In genomic region chr19:591099-591958, GRCh38 we compare ENCODE assay signal across 1 cellular context.
TF ChIP-seq lines count a peak whose summit lies in the region.

No MANE protein-coding gene starts in this region.

TF ChIP-seq in HepG2, 621 proteins besides CTCF, POLR2A, EP300 and RAD21 (continued from another document and continues in another):
- TF ChIP-seq THYN1 (CRISPR knock-in tag; IDR thresholded peaks at IDR 0.05; ENCODE audit: borderline replicate concordance, low read depth), result no peak
- peak; percentile 94 for TF ChIP-seq NKX3-1 (CRISPR knock-in tag; IDR thresholded peaks at IDR 0.05)
- peak; percentile 90; the same call in 1 of the 2 replicates for TF ChIP-seq HES4 (CRISPR knock-in tag; IDR thresholded peaks at IDR 0.05; ENCODE audit: borderline replicate concordance)
- TF ChIP-seq ZKSCAN1 (IDR thresholded peaks at IDR 0.05; ENCODE audit: low read length), result no peak
- peak; percentile 39; the same call in 1 of the 2 replicates for TF ChIP-seq IRF2 (CRISPR knock-in tag; IDR thresholded peaks at IDR 0.05)
- peak; percentile 72 for TF ChIP-seq ZNF335 (CRISPR knock-in tag; IDR thresholded peaks at IDR 0.05)
- peak; percentile 42; the same call in 1 of the 2 replicates for TF ChIP-seq TERF1 (CRISPR knock-in tag; IDR thresholded peaks at IDR 0.05)
- 0 out of 2 replicates have a peak, but pooled peaks have one; percentile 33 for TF ChIP-seq ZBTB14 (CRISPR knock-in tag; IDR thresholded peaks at IDR 0.05)
- TF ChIP-seq UBTF (CRISPR knock-in tag; IDR thresholded peaks at IDR 0.05), result no peak
- TF ChIP-seq ETV6 (CRISPR knock-in tag; conservative IDR thresholded peaks at IDR 0.05), result peak; percentile 82; the same call in 1 of the 2 replicates
- peak; percentile 79 for TF ChIP-seq AKNA (CRISPR knock-in tag; IDR thresholded peaks at IDR 0.05; ENCODE audit: borderline replicate concordance)
- TF ChIP-seq TOE1 (CRISPR knock-in tag; IDR thresholded peaks at IDR 0.05), result no peak
- 0 out of 2 replicates have a peak, but pooled peaks have one; percentile 78 for TF ChIP-seq STAT5B (CRISPR knock-in tag; IDR thresholded peaks at IDR 0.05)
- TF ChIP-seq NR2F6 (IDR thresholded peaks at IDR 0.05), result no peak
- 0 out of 2 replicates have a peak, but pooled peaks have one; percentile 13 for TF ChIP-seq NR2F6 (CRISPR knock-in tag; IDR thresholded peaks at IDR 0.05)
- TF ChIP-seq STAG1 (CRISPR knock-in tag; IDR thresholded peaks at IDR 0.05), result 0 out of 2 replicates have a peak, but pooled peaks have one; percentile 10
- TF ChIP-seq NFKB2 (CRISPR knock-in tag; IDR thresholded peaks at IDR 0.05; ENCODE audit: borderline replicate concordance), result peak; percentile 92; the same call in 1 of the 2 replicates
- 0 out of 2 replicates have a peak, but pooled peaks have one; percentile 62 for TF ChIP-seq ZNF792 (CRISPR knock-in tag; IDR thresholded peaks at IDR 0.05)
- 0 out of 2 replicates have a peak, but pooled peaks have one; percentile 51 for TF ChIP-seq ZBTB10 (CRISPR knock-in tag; IDR thresholded peaks at IDR 0.05; ENCODE audit: borderline replicate concordance)
- peak; percentile 61; the same call in 1 of the 2 replicates for TF ChIP-seq RXRB (CRISPR knock-in tag; IDR thresholded peaks at IDR 0.05; ENCODE audit: borderline replicate concordance)
- no peak for TF ChIP-seq ATM (IDR thresholded peaks at IDR 0.05; ENCODE audit: borderline replicate concordance)
- peak; percentile 98 for TF ChIP-seq ZSCAN9 (CRISPR knock-in tag; IDR thresholded peaks at IDR 0.05; ENCODE audit: borderline replicate concordance)
- TF ChIP-seq MYC (CRISPR knock-in tag; IDR thresholded peaks at IDR 0.05; ENCODE audit: borderline replicate concordance), result no peak
- no peak for TF ChIP-seq MBD4 (IDR thresholded peaks at IDR 0.05; ENCODE audit: borderline replicate concordance, low read length)
- no peak for TF ChIP-seq ZNF282 (IDR thresholded peaks at IDR 0.05; ENCODE audit: partially characterized antibody)
- 0 out of 2 replicates have a peak, but pooled peaks have one; percentile 27 for TF ChIP-seq NFYB (CRISPR knock-in tag; IDR thresholded peaks at IDR 0.05)
- no peak for TF ChIP-seq CENPBD1 (CRISPR knock-in tag; IDR thresholded peaks at IDR 0.05; ENCODE audit: borderline replicate concordance, low read depth)
- TF ChIP-seq KAT8 (CRISPR knock-in tag; IDR thresholded peaks at IDR 0.05), result 0 out of 2 replicates have a peak, but pooled peaks have one; percentile 37
- peak; percentile 56; the same call in 1 of the 2 replicates for TF ChIP-seq ZNF784 (CRISPR knock-in tag; IDR thresholded peaks at IDR 0.05; ENCODE audit: borderline replicate concordance)
- no peak for TF ChIP-seq ZBTB3 (CRISPR knock-in tag; IDR thresholded peaks at IDR 0.05; ENCODE audit: borderline replicate concordance, low read depth)
- TF ChIP-seq ZNF264 (CRISPR knock-in tag; IDR thresholded peaks at IDR 0.05), result peak; percentile 56; the same call in 1 of the 2 replicates
- TF ChIP-seq ZNF652 (CRISPR knock-in tag; IDR thresholded peaks at IDR 0.05; ENCODE audit: borderline replicate concordance, low read depth), result 0 out of 2 replicates have a peak, but pooled peaks have one; percentile 14
- peak; percentile 87 for TF ChIP-seq ZNF317 (CRISPR knock-in tag; IDR thresholded peaks at IDR 0.05)
- TF ChIP-seq SOX13 (IDR thresholded peaks at IDR 0.05), result no peak
- TF ChIP-seq SOX13 (CRISPR knock-in tag; conservative IDR thresholded peaks at IDR 0.05 in 1 of 2, IDR thresholded peaks at IDR 0.05 in 1 of 2), result 0 out of 4 replicates have a peak, but pooled peaks of 1 of the 2 experiments have one; percentile 29
- no peak for TF ChIP-seq DMTF1 (CRISPR knock-in tag; IDR thresholded peaks at IDR 0.05)
- TF ChIP-seq BCL6 (CRISPR knock-in tag; IDR thresholded peaks at IDR 0.05), result 0 out of 2 replicates have a peak, but pooled peaks have one; percentile 37
- peak; percentile 88; the same call in 1 of the 2 replicates for TF ChIP-seq KDM5B (CRISPR knock-in tag; IDR thresholded peaks at IDR 0.05; ENCODE audit: borderline replicate concordance)
- peak; percentile 88; the same call in 1 of the 2 replicates for TF ChIP-seq ISX (CRISPR knock-in tag; conservative IDR thresholded peaks at IDR 0.05)
- TF ChIP-seq ZNF17 (CRISPR knock-in tag; IDR thresholded peaks at IDR 0.05), result no peak
- no peak for TF ChIP-seq CHD4 (IDR thresholded peaks at IDR 0.05; ENCODE audit: borderline replicate concordance, low read length)
- TF ChIP-seq KLF12 (CRISPR knock-in tag; IDR thresholded peaks at IDR 0.05; ENCODE audit: borderline replicate concordance), result peak; percentile 76; the same call in 1 of the 2 replicates
- TF ChIP-seq SALL2 (CRISPR knock-in tag; IDR thresholded peaks at IDR 0.05), result peak; percentile 82; the same call in 1 of the 2 replicates
- peak; percentile 68; the same call in 1 of the 2 replicates for TF ChIP-seq ZNF768 (CRISPR knock-in tag; IDR thresholded peaks at IDR 0.05)
- TF ChIP-seq FOXM1 (CRISPR knock-in tag; IDR thresholded peaks at IDR 0.05), result no peak
